ENCODE assay signal across 17 cellular contexts in the genomic region with DNA sequence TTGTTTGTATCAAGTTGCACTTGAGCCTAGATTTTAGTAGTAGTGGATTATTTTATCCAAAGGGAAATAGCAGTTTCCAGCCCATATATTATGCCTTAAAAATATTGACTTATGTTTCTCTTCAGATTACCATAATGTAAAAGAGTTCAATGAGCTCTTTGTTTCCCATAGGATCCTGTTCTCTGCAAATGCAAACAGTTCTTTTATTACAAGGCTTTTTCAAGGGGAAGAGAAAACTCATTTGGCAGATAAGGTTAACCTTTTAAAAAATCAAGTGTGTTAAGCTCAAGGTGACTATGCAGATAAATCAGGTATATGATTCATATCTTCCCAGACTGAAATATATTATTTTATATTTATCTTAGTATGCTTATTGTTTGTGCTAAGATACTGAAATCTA.
"Had no signal": no experiment of that assay in that cellular context is flagged by ENCODE, and none has a peak within 500 bp of the region (broad histone marks: within the 10 kb centered on the region; RNA-seq: fewer than 3 reads in every experiment).

No MANE protein-coding gene starts in this region.

- H3K36me3 ChIP-seq: heart left ventricle, right atrium auricular region, sigmoid colon, tibial nerve had no signal

- DNase-seq: erythroblast; foreskin keratinocyte; heart left ventricle; hippocampal formation; mesendoderm; naive thymus-derived CD4-positive, alpha-beta T cell; nephron progenitor cell; posterior cingulate gyrus; sigmoid colon; stimulated activated CD4-positive, alpha-beta T cell treated with anti-CD3 and anti-CD28 coated beads, Interleukin-2, amount 100 ng/mL, for 24 hours; stimulated activated CD4-positive, alpha-beta T cell treated with anti-CD3 and anti-CD28 coated beads, Interleukin-4, amount 100 ng/mL, for 4 hours; stimulated activated naive B cell treated with anti-CD40 and anti-IgM and Interleukin-4, amounts not matched to agents 10 μg/mL and 1 μg/mL and 100 μg/mL, for 72 hours; stimulated activated naive CD8-positive, alpha-beta T cell treated with anti-CD3 and anti-CD28 coated beads, Interleukin-15, amount 100 ng/mL, for 72 hours; testis had no signal

- H3K4me3 Mint-ChIP-seq: naive thymus-derived CD4-positive, alpha-beta T cell; nephron progenitor cell; stimulated activated naive B cell treated with anti-CD40 and anti-IgM and Interleukin-4, amounts not matched to agents 10 μg/mL and 1 μg/mL and 100 μg/mL, for 72 hours; stimulated activated naive CD8-positive, alpha-beta T cell treated with anti-CD3 and anti-CD28 coated beads, Interleukin-15, amount 100 ng/mL, for 72 hours had no signal

- H3K4me1 Mint-ChIP-seq: naive thymus-derived CD4-positive, alpha-beta T cell; nephron progenitor cell; stimulated activated naive B cell treated with anti-CD40 and anti-IgM and Interleukin-4, amounts not matched to agents 10 μg/mL and 1 μg/mL and 100 μg/mL, for 72 hours; stimulated activated naive CD8-positive, alpha-beta T cell treated with anti-CD3 and anti-CD28 coated beads, Interleukin-15, amount 100 ng/mL, for 72 hours had no signal

- H3K9me3 Mint-ChIP-seq: nephron progenitor cell had no signal

- ATAC-seq: foreskin keratinocyte; heart left ventricle; naive thymus-derived CD4-positive, alpha-beta T cell; stimulated activated naive B cell treated with anti-CD40 and anti-IgM and Interleukin-4, amounts not matched to agents 10 μg/mL and 1 μg/mL and 100 μg/mL, for 72 hours; stimulated activated naive CD8-positive, alpha-beta T cell treated with anti-CD3 and anti-CD28 coated beads, Interleukin-15, amount 100 ng/mL, for 72 hours had no signal

- H3K27me3 Mint-ChIP-seq: naive thymus-derived CD4-positive, alpha-beta T cell; stimulated activated naive B cell treated with anti-CD40 and anti-IgM and Interleukin-4, amounts not matched to agents 10 μg/mL and 1 μg/mL and 100 μg/mL, for 72 hours; stimulated activated naive CD8-positive, alpha-beta T cell treated with anti-CD3 and anti-CD28 coated beads, Interleukin-15, amount 100 ng/mL, for 72 hours had no signal

- H3K9me3 ChIP-seq: heart left ventricle, right atrium auricular region, sigmoid colon, testis, tibial nerve had no signal

- H3K4me3 ChIP-seq: heart left ventricle, right atrium auricular region, sigmoid colon, skin epidermis, testis, tibial nerve had no signal

- H3K36me3 Mint-ChIP-seq: naive thymus-derived CD4-positive, alpha-beta T cell; stimulated activated naive B cell treated with anti-CD40 and anti-IgM and Interleukin-4, amounts not matched to agents 10 μg/mL and 1 μg/mL and 100 μg/mL, for 72 hours had no signal

- H3K4me1 ChIP-seq: foreskin keratinocyte, heart left ventricle, right atrium auricular region, sigmoid colon, testis, tibial nerve had no signal

- H3K27ac Mint-ChIP-seq: naive thymus-derived CD4-positive, alpha-beta T cell; nephron progenitor cell; stimulated activated naive B cell treated with anti-CD40 and anti-IgM and Interleukin-4, amounts not matched to agents 10 μg/mL and 1 μg/mL and 100 μg/mL, for 72 hours; stimulated activated naive CD8-positive, alpha-beta T cell treated with anti-CD3 and anti-CD28 coated beads, Interleukin-15, amount 100 ng/mL, for 72 hours had no signal
